ENCODE assay signal across 8 cellular contexts in genomic region chr2:8534729-8535397, GRCh38.
DNase-seq lines count a peak whose midpoint lies in the region; ATAC-seq and TF ChIP-seq lines count a peak whose summit lies in the region.

No MANE protein-coding gene starts in this region.

- H3K27me3 ChIP-seq in neuronal stem cell (ENCODE audit: control insufficient read depth in 3 of 3, insufficient read depth in 3 of 3, low read depth in 1 of 3, low read length in 3 of 3) (no peaks in the 10 kb centered on the region), WERI-Rb-1 (ENCODE audit: insufficient read depth, low read depth, severe bottlenecking) (no peaks in the 10 kb centered on the region)

- CTCF ChIA-PET in RWPE1 (lab: Yijun Ruan, JAX): no interaction called here

- peak overlapping the region; percentile 39 for H2AK5ac ChIP-seq in neuronal stem cell (ENCODE audit: low read depth, low read length)

- no CpG with 5 or more reads among the region's 13 CpGs for WGBS in neuronal stem cell (ENCODE audit: extremely low coverage in 2 of 2, insufficient read length in 2 of 2, insufficient replicate concordance in 1 of 2), 2 donors

- H2BK12ac ChIP-seq in neuronal stem cell (ENCODE audit: low read length): peak overlapping the region; percentile 41

- no peak overlapping the region for H2BK5ac ChIP-seq in neuronal stem cell (ENCODE audit: low read length)

- H3K18ac ChIP-seq in neuronal stem cell (ENCODE audit: low read length): peak overlapping the region; percentile 86

- peak overlapping the region; percentile 25 for H3K14ac ChIP-seq in neuronal stem cell (ENCODE audit: low read length)

- TF ChIP-seq CTCF in RWPE1 (conservative IDR thresholded peaks at IDR 0.05; ENCODE audit: low read depth): no peak
- no peak for TF ChIP-seq CTCF in WERI-Rb-1 (IDR thresholded peaks at IDR 0.05; ENCODE audit: low read depth, low read length)

- H3K4ac ChIP-seq in neuronal stem cell (ENCODE audit: low read length): no peak overlapping the region

- H2BK15ac ChIP-seq in neuronal stem cell (ENCODE audit: low read length): peak overlapping the region; percentile 71

- ATAC-seq in GM19035 (IDR thresholded peaks at IDR 0.05; ENCODE audit: unreplicated experiment) (no peak), HG03460 (IDR thresholded peaks at IDR 0.05; ENCODE audit: unreplicated experiment) (no peak)

- H3K23ac ChIP-seq in neuronal stem cell (ENCODE audit: low read depth, low read length, poor library complexity): peak overlapping the region; percentile 12

- H3K9ac ChIP-seq in neuronal stem cell (ENCODE audit: low read depth, low read length, poor library complexity): peak overlapping the region; percentile 51

- peak overlapping the region; percentile 5 for H4K91ac ChIP-seq in neuronal stem cell (ENCODE audit: low read depth, low read length, poor library complexity)

- POLR2A ChIA-PET in RWPE1 (lab: Yijun Ruan, JAX; ENCODE audit: low non-redundant PET): no interaction called here

- DNase-seq in AML-193 (lab: John Stamatoyannopoulos, UW): peak; percentile 90 to 96
- DNase-seq in RWPE1 (ENCODE audit: low spot score): peak; percentile 5
- DNase-seq in germinal center (ENCODE audit: low spot score): peak; percentile 59
- DNase-seq in neuronal stem cell (ENCODE audit: low spot score): no peak
- DNase-seq in WERI-Rb-1: no peak
- no peak for DNase-seq in dermis blood vessel endothelial cell

- no peaks in the 10 kb centered on the region for H3K79me1 ChIP-seq in neuronal stem cell (ENCODE audit: low read depth, low read length)

- H3K27ac ChIP-seq in RWPE1 (no peak overlapping the region), neuronal stem cell (replicated peaks; ENCODE audit: low read length) (no peak overlapping the region), WERI-Rb-1 (no peak overlapping the region)

- H2AFZ ChIP-seq in neuronal stem cell (ENCODE audit: low read length): peak overlapping the region; percentile 88

- H3K4me3 ChIP-seq in neuronal stem cell (ENCODE audit: low read length in 2 of 2) (no peak overlapping the region), WERI-Rb-1 (ENCODE audit: low read depth, low read length) (no peak overlapping the region)

- no peak overlapping the region for H3K4me2 ChIP-seq in neuronal stem cell (ENCODE audit: insufficient read depth, low read length, poor library complexity, severe bottlenecking)

- no peak overlapping the region for H4K8ac ChIP-seq in neuronal stem cell (ENCODE audit: low read depth, low read length)

- H2BK120ac ChIP-seq in neuronal stem cell (ENCODE audit: low read depth, low read length): no peak overlapping the region

- H3K4me1 ChIP-seq in neuronal stem cell (ENCODE audit: control insufficient read depth in 2 of 2, insufficient read depth in 1 of 2, low read depth in 1 of 2, low read length in 2 of 2): peaks cover 8% of the 10 kb centered on the region in 2 donors

- no peaks in the 10 kb centered on the region for H3K36me3 ChIP-seq in neuronal stem cell (replicated peaks in 1 of 2; ENCODE audit: control insufficient read depth in 2 of 2, insufficient read depth in 2 of 2, low read length in 2 of 2)
- no peaks in the 10 kb centered on the region for H3K36me3 ChIP-seq in WERI-Rb-1

- H3K9me3 ChIP-seq in neuronal stem cell (replicated peaks in 1 of 2; ENCODE audit: control insufficient read depth in 2 of 2, insufficient read depth in 1 of 2, low read depth in 1 of 2, low read length in 2 of 2) (peaks cover 2 to 10% of the 10 kb centered on the region in 2 donors), WERI-Rb-1 (ENCODE audit: severe bottlenecking) (peaks cover 14% of the 10 kb centered on the region)

Comparison
In these comparisons a context has a peak if more than half of its experiments do, and no peak if none do; other contexts are left out.
1. DNase-seq: peak in AML-193 (2 of 2), RWPE1 (single experiment) and germinal center (single experiment); none in neuronal stem cell (single experiment), WERI-Rb-1 (single experiment) and dermis blood vessel endothelial cell (single experiment).